8 cellular contexts compared by ENCODE assay signal in genomic region chr7:139523199-139523941, GRCh38. TPM values are rescaled to one million over a fixed set of nuclear protein-coding genes. Genes with fewer than 3 reads are reported as not detected.
DNase-seq lines count a peak whose midpoint lies in the region; ATAC-seq, FAIRE-seq and TF ChIP-seq lines count a peak whose summit lies in the region.
"Had no signal": no experiment of that assay in that cellular context is flagged by ENCODE, and none has a peak within 500 bp of the region (broad histone marks: within the 10 kb centered on the region; RNA-seq: fewer than 3 reads in every experiment).

Gene CLEC2L, plus strand, starts transcription at chr7:139523685. Its CDS starts 243 bp downstream, at chr7:139523928.

- H3K9me3 ChIP-seq in hepatocyte (ENCODE audit: low read depth): no peaks in the 10 kb centered on the region
- no peaks in the 10 kb centered on the region for H3K9me3 ChIP-seq in skeletal muscle satellite cell (replicated peaks; ENCODE audit: low read length)

- H3F3A ChIP-seq in GM23338 (replicated peaks; ENCODE audit: low read depth): no peaks in the 10 kb centered on the region

- H3K4me2 ChIP-seq in GM23338: peak within 1 kb of the TSS; percentile 90
- H3K4me2 ChIP-seq in hepatocyte: peak within 1 kb of the TSS; percentile 80
- peak within 1 kb of the TSS; percentile 59 for H3K4me2 ChIP-seq in skeletal muscle satellite cell (ENCODE audit: low read length)

- H3K4me3 ChIP-seq in GM23338 (peak within 1 kb of the TSS; percentile 72), hepatocyte (no peak within 1 kb of the TSS), skeletal muscle satellite cell (ENCODE audit: low read length) (no peak within 1 kb of the TSS)

- no peak for FAIRE-seq in RCC 7860 (lab: Jason Lieb, UNC)

- H3K79me2 ChIP-seq in GM23338 (replicated peaks; ENCODE audit: insufficient read depth) (no peaks in the 10 kb centered on the region), hepatocyte (no peaks in the 10 kb centered on the region)

- H4K20me1 ChIP-seq in GM23338 (replicated peaks; ENCODE audit: insufficient read depth) (no peaks in the 10 kb centered on the region), hepatocyte (ENCODE audit: insufficient read depth, poor library complexity, severe bottlenecking) (no peaks in the 10 kb centered on the region)

- TF ChIP-seq POLR2A in erythroblast (IDR thresholded peaks at IDR 0.05; ENCODE audit: low read length): no peak

- H3K36me3 Mint-ChIP-seq in GM23338 (ENCODE audit: low read depth): peaks cover 3% of the 10 kb centered on the region; the same call in 2 of the 3 replicates
- no peaks in the 10 kb centered on the region for H3K36me3 Mint-ChIP-seq in WTC11

- H3K4me1 Mint-ChIP-seq in GM23338 (peaks cover 4% of the 10 kb centered on the region; the same call in 2 of the 3 replicates), WTC11 (peaks cover 3% of the 10 kb centered on the region)

- no peak within 1 kb of the TSS for H3K27ac Mint-ChIP-seq in GM23338
- H3K27ac Mint-ChIP-seq in WTC11: no peak within 1 kb of the TSS

- peak within 1 kb of the TSS; percentile 98 for H2AFZ ChIP-seq in GM23338
- H2AFZ ChIP-seq in hepatocyte: no peak within 1 kb of the TSS

- TF ChIP-seq CTCF in GM23338 (conservative IDR thresholded peaks at IDR 0.05; ENCODE audit: low read depth in 2 of 2) (no peak), WTC11 (IDR thresholded peaks at IDR 0.05) (no peak), hepatocyte (IDR thresholded peaks at IDR 0.05; ENCODE audit: poor library complexity) (no peak)

- H3K36me3 ChIP-seq in GM23338 (ENCODE audit: insufficient read depth): no peaks in the 10 kb centered on the region
- no peaks in the 10 kb centered on the region for H3K36me3 ChIP-seq in hepatocyte (replicated peaks; ENCODE audit: insufficient read depth, low read depth)
- no peaks in the 10 kb centered on the region for H3K36me3 ChIP-seq in skeletal muscle satellite cell (ENCODE audit: insufficient read depth, low read length)

- peaks cover 3% of the 10 kb centered on the region; the same call in 1 of the 3 replicates for H3K9me3 Mint-ChIP-seq in GM23338
- H3K9me3 Mint-ChIP-seq in WTC11: peaks cover 9% of the 10 kb centered on the region; the same call in 1 of the 2 replicates

- H3K27me3 ChIP-seq in GM23338 (ENCODE audit: insufficient read depth) (peaks cover 42% of the 10 kb centered on the region), hepatocyte (peaks cover 42% of the 10 kb centered on the region), skeletal muscle satellite cell (ENCODE audit: control insufficient read depth, insufficient read depth, low read length) (peaks cover 51% of the 10 kb centered on the region)

- H3K9me2 ChIP-seq in GM23338 (ENCODE audit: insufficient read depth): no peaks in the 10 kb centered on the region
- no peaks in the 10 kb centered on the region for H3K9me2 ChIP-seq in hepatocyte (replicated peaks; ENCODE audit: insufficient read depth)

- CTCF ChIA-PET in WTC11 (lab: Charles Lee): interaction anchor here (0.6 to 1.1 kb wide), 6 partner anchors 18 to 89 kb away, joined by 3 to 7 read pairs (median 3); no protein-coding TSS in a partner anchor

- H3K27me3 Mint-ChIP-seq in GM23338 (ENCODE audit: insufficient read depth, low read depth, poor library complexity) (peaks cover 44% of the 10 kb centered on the region), WTC11 (ENCODE audit: low read depth) (peaks cover 64% of the 10 kb centered on the region)

- WGBS in hepatocyte (ENCODE audit: low lambda C conversion rate, missing lambda C conversion rate): 4% methylated on average over 51 of the region's 75 CpGs

- peaks cover 7% of the 10 kb centered on the region; the same call in 1 of the 2 replicates for H3K4me1 ChIP-seq in GM23338 (ENCODE audit: insufficient read depth)
- H3K4me1 ChIP-seq in hepatocyte (ENCODE audit: insufficient read depth): no peaks in the 10 kb centered on the region
- no peaks in the 10 kb centered on the region for H3K4me1 ChIP-seq in skeletal muscle satellite cell (ENCODE audit: control insufficient read depth, insufficient read depth, low read length)

- H3K27ac ChIP-seq in GM23338 (ENCODE audit: low read depth) (no peak within 1 kb of the TSS), hepatocyte (no peak within 1 kb of the TSS)

- H3K9ac ChIP-seq in skeletal muscle satellite cell (ENCODE audit: low read depth, low read length): no peak within 1 kb of the TSS

- DNase-seq in GM23338 (ENCODE audit: low spot score) (peak; percentile 56), WTC11 (ENCODE audit: low spot score) (peak; percentile 43), hepatocyte (ENCODE audit: low spot score) (peak; percentile 42), H4 (ENCODE audit: low spot score) (no peak), erythroblast (lab: John Stamatoyannopoulos, UW) (no peak), RCC 7860 (ENCODE audit: low spot score) (no peak)

- POLR2A ChIA-PET in WTC11 (lab: Charles Lee): no interaction called here

- H3K4me3 Mint-ChIP-seq in GM23338 (peak within 1 kb of the TSS; percentile 80), WTC11 (peak within 1 kb of the TSS; percentile 75)

- ATAC-seq in GM23338 (peak; percentile 61), WTC11 (peak; percentile 59)

TF ChIP-seq in GM23338, 12 proteins besides CTCF, POLR2A, EP300 and RAD21 (continues in another document):
- TF ChIP-seq ETS1 (IDR thresholded peaks at IDR 0.05) (no peak), EZH2 (IDR thresholded peaks at IDR 0.05; ENCODE audit: low read depth, unreplicated experiment) (peak; percentile 66), ZNF114 (CRISPR knock-in tag; IDR thresholded peaks at IDR 0.05) (no peak)

TF ChIP-seq in WTC11, 78 proteins besides CTCF, POLR2A, EP300 and RAD21:
- TF ChIP-seq FOXP1 (CRISPR knock-in tag; IDR thresholded peaks at IDR 0.05; ENCODE audit: borderline replicate concordance) (no peak), HMGXB4 (CRISPR knock-in tag; IDR thresholded peaks at IDR 0.05) (0 out of 2 replicates have a peak, but pooled peaks have one; percentile 20)

RNA-seq across cellular contexts. Expression of gene CLEC2L, which starts in this region (rescaled TPM):
- total RNA-seq in GM23338 (2014; rRNA removed; shearing (Covaris generic)): not detected in 2 replicates
- polyA plus RNA-seq in GM23338 (2016; fragmentation: Nextera tagmentation; extraction: Ambion mirVana) (0.21 TPM in 1 of 2 replicates, not detected in the other), hepatocyte (not detected in 2 replicates)
- total RNA-seq in WTC11 (2021) (0.13 to 0.69 TPM (median 0.44 TPM) in 3 replicates), hepatocyte (not detected in 2 replicates)
- total RNA-seq in skeletal muscle satellite cell (2012; rRNA removed): not detected in 2 replicates
- total RNA-seq in H4 (2014; rRNA removed; shearing (Covaris generic)): 0.08 TPM in 1 of 2 replicates, not detected in the other
- total RNA-seq: T-helper 1 cell treated with Interleukin-12 subunit alpha and Interleukin-12 subunit beta and Interleukin-4 antibody, amounts not matched to agents 30 ng/mL and 1 ng/mL, for 36 hours had no signal

Comparison
In these comparisons a context has a peak if more than half of its experiments do, and no peak if none do; other contexts are left out.
1. Peak in DNase-seq, ATAC-seq, H3K4me3 ChIP-seq and H3K4me2 ChIP-seq in GM23338; RNA of the gene not detected or under 1 TPM.
2. Peak in DNase-seq and ATAC-seq in WTC11; RNA of the gene not detected or under 1 TPM.
3. Peak in DNase-seq and H3K4me2 ChIP-seq in hepatocyte; RNA of the gene not detected or under 1 TPM.